ENCODE assay signal across 18 cellular contexts in the genomic region with DNA sequence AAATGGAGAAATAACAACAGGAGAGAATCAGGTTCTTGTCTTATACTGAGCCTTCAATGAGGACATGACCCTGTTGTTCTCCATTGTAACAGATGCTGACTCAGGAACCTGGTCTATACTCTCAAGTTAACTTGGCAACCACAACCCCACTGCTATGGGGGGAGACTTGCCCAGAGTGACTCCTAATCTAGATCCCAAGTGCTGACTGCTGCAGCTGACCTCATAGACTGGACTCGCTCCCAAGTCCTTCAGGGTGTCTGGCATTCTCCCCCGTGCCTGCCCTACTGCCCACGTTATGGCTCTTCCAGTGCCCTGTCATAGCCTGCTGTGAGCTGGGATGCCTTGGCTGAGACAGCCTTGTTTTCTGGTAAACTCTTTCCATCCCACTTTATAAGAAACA. TPM values are rescaled to one million over a fixed set of nuclear protein-coding genes. Genes with fewer than 3 reads are reported as not detected.
DNase-seq lines count a peak whose midpoint lies in the region; ATAC-seq and TF ChIP-seq lines count a peak whose summit lies in the region.
"Had no signal": no experiment of that assay in that cellular context is flagged by ENCODE, and none has a peak within 500 bp of the region (broad histone marks: within the 10 kb centered on the region; RNA-seq: fewer than 3 reads in every experiment).

No MANE protein-coding gene starts in this region.

- peak; percentile 97 for ATAC-seq in left ventricle myocardium superior
- no peak for ATAC-seq in HG03521 (IDR thresholded peaks at IDR 0.05; ENCODE audit: unreplicated experiment)
- ATAC-seq: activated T-helper 17 cell treated with anti-CD3 and anti-CD28 coated beads, Interleukin-2, amount 50 U/mL, for 72 hours; HCT116 had no signal

- no peak overlapping the region for H2AFZ ChIP-seq in PC-9

- 57 to 81% (median 68%) methylated on average over 3 of the region's 3 CpGs for WGBS in stomach, 5 donors

- BruUV-seq in PC-9 (replicated peaks; lab: Mats Ljungman, UMichigan) = no TSS peak

- H3K27ac ChIP-seq in stomach (peak overlapping the region in 4 of 5 donors; percentile 43 to 67 (median 56)), PC-9 (no peak overlapping the region)
- H3K27ac ChIP-seq: colonic mucosa had no signal

- DNase-seq in G401 (ENCODE audit: low spot score) (peak; percentile 74), astrocyte of the spinal cord (ENCODE audit: low read depth, low spot score) (peak; percentile 92), left ventricle myocardium superior (peak; percentile 81), stomach (no peak), PC-9 (no peak), pons (ENCODE audit: low spot score) (no peak)
- no peak for DNase-seq in effector CD4-positive, alpha-beta T cell
- DNase-seq: activated CD4-positive, CD25-positive, alpha-beta regulatory T cell; CD4-positive, alpha-beta T cell; colonic mucosa; hippocampal formation; KBM-7; NCI-H2227 treated with DMSO at 0.1 percent for 48 hours; SIG-M5; stimulated activated naive CD4-positive, alpha-beta T cell had no signal

- no peak for TF ChIP-seq EP300 in stomach (IDR thresholded peaks at IDR 0.05)

- H3K9me3 ChIP-seq in stomach (no peaks in the 10 kb centered on the region), PC-9 (ENCODE audit: insufficient read depth, low read depth) (no peaks in the 10 kb centered on the region)
- H3K9me3 ChIP-seq: colonic mucosa had no signal

- intact Hi-C loops in left ventricle myocardium superior (cut with micrococcal nuclease) = no loop called here
- intact Hi-C loops in stomach (cut with DNase I; ENCODE audit: low total_unique reads) = no loop called here
- intact Hi-C loops in PC-9 (cut with micrococcal nuclease; ENCODE audit: unreplicated experiment) = no loop called here

- H3K36me3 ChIP-seq in stomach (peaks cover 0 to 28% (median 7%) of the 10 kb centered on the region in 4 donors), PC-9 (ENCODE audit: low read depth) (no peaks in the 10 kb centered on the region)
- H3K36me3 ChIP-seq: colonic mucosa had no signal

- H3F3A ChIP-seq in PC-9 (ENCODE audit: insufficient read depth, low read depth) = peaks cover 13% of the 10 kb centered on the region; the same call in 1 of the 2 replicates

- POLR2A ChIA-PET in PC-9 (lab: Charles Lee; ENCODE audit: unreplicated experiment) = no interaction called here

- no peaks in the 10 kb centered on the region for H3K79me2 ChIP-seq in PC-9 (ENCODE audit: low read depth)

- in situ Hi-C loops in G401 (cut with HindIII; ENCODE audit: low sequenced_read_pairs) = no loop called here
- in situ Hi-C loops in astrocyte of the spinal cord (cut with HindIII; ENCODE audit: low sequenced_read_pairs) = no loop called here

- no peaks in the 10 kb centered on the region for H4K20me1 ChIP-seq in PC-9 (ENCODE audit: insufficient read depth)

- H3K27me3 ChIP-seq in stomach (no peaks in the 10 kb centered on the region), PC-9 (ENCODE audit: insufficient read depth, low read depth) (no peaks in the 10 kb centered on the region)
- H3K27me3 ChIP-seq: colonic mucosa had no signal

- H3K9me2 ChIP-seq in PC-9 (ENCODE audit: insufficient read depth) = no peaks in the 10 kb centered on the region

- peaks cover 0 to 13% (median 0%) of the 10 kb centered on the region in 4 donors for H3K4me1 ChIP-seq in stomach
- H3K4me1 ChIP-seq in PC-9 (replicated peaks; ENCODE audit: insufficient read depth) = peaks cover 12% of the 10 kb centered on the region; the same call in 1 of the 2 replicates
- H3K4me1 ChIP-seq: colonic mucosa had no signal

- no peak for TF ChIP-seq POLR2A in stomach (IDR thresholded peaks at IDR 0.05)

- H3K4me3 ChIP-seq in astrocyte of the spinal cord (ENCODE audit: low read depth, low read length) (no peak overlapping the region), stomach (no peak overlapping the region), PC-9 (no peak overlapping the region)
- H3K4me3 ChIP-seq: colonic mucosa had no signal

- no peak overlapping the region for H3K4me2 ChIP-seq in PC-9

- CTCF ChIA-PET in PC-9 (lab: Charles Lee) = no interaction called here

- TF ChIP-seq CTCF in astrocyte of the spinal cord (IDR thresholded peaks at IDR 0.05; ENCODE audit: low read depth, low read length) (no peak), stomach (IDR thresholded peaks at IDR 0.05) (no peak), PC-9 (conservative IDR thresholded peaks at IDR 0.05) (no peak)

RNA-seq across cellular contexts. Expression of a gene that starts 37.1 kb away (rescaled TPM):
- total RNA-seq in G401 (2014; rRNA removed; shearing (Covaris generic)) = not detected in 2 replicates
- total RNA-seq in left ventricle myocardium superior (41.3 TPM), stomach (10 to 100 TPM in 4 of 5 donors, 1 to 10 TPM in 1; 8.0 to 67.0 (median 31.9) TPM), PC-9 (2021) (0.11 TPM in 1 of 2 replicates, not detected in the other)
- 1 to 10 TPM; 1.7 to 4.7 (median 2.3) TPM for polyA plus RNA-seq in stomach

RNA-seq across cellular contexts. Expression of a gene that starts 42.4 kb away (rescaled TPM):
- 98.2 and 166 TPM in 2 replicates for total RNA-seq in G401 (2014; rRNA removed; shearing (Covaris generic))
- 225 TPM for total RNA-seq in left ventricle myocardium superior
- total RNA-seq in stomach = 100 to 1,000 TPM in 2 of 5 donors, 10 to 100 TPM in 2, 1 to 10 TPM in 1; 4.9 to 196 (median 72.0) TPM
- 100 to 1,000 TPM; 142 to 202 (median 171) TPM for polyA plus RNA-seq in stomach
- total RNA-seq in PC-9 (2021) = 162 and 184 TPM in 2 replicates

Comparison
In these comparisons a context has a peak if more than half of its experiments do, and no peak if none do; other contexts are left out.
1. DNase-seq: peak in G401 (single experiment), astrocyte of the spinal cord (single experiment) and left ventricle myocardium superior (single experiment); none in stomach (single experiment), PC-9 (0 of 2), pons (single experiment) and effector CD4-positive, alpha-beta T cell (single experiment).